ENCODE assay signal across 27 cellular contexts in the genomic region with DNA sequence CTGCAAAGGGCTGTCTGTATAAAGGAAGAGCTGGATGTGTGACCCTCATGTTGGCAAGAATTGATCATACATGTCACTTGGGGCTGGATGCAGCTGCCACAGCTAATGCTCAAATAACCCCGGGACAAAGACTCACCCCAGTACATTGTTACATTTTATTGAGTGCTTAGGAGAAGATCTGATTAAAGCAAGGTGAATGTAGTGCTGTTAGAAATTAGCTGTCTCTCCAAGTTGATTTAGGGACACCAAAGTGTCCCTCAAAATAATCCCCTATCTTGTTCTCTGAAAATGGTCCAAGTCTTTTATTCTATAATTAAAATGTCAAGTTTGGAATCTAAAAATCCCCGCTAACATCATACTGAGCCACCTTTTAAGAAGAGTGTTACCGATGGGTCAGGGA. TPM values are rescaled to one million over a fixed set of nuclear protein-coding genes. Genes with fewer than 3 reads are reported as not detected.
A peak's percentile ranks its signal among the peaks of the same experiment; 100 is the strongest.
DNase-seq lines count a peak whose midpoint lies in the region; ATAC-seq and TF ChIP-seq lines count a peak whose summit lies in the region.
"Had no signal": no experiment of that assay in that cellular context is flagged by ENCODE, and none has a peak within 500 bp of the region (broad histone marks: within the 10 kb centered on the region; RNA-seq: fewer than 3 reads in every experiment).

No MANE protein-coding gene starts in this region.

- no peak overlapping the region for H2AFZ ChIP-seq in Karpas-422 (ENCODE audit: low read length)
- H2AFZ ChIP-seq: PC-9 had no signal

- no peaks in the 10 kb centered on the region for H3K36me3 Mint-ChIP-seq in activated CD4-positive, alpha-beta memory T cell treated with anti-CD3 and anti-CD28 coated beads, Interleukin-2, amount 10 ng/mL, durations not matched to agents 7 days and 5 days (ENCODE audit: low read depth)
- H3K36me3 Mint-ChIP-seq: activated CD4-positive, alpha-beta memory T cell treated with anti-CD3 and anti-CD28 coated beads for 36 hours; naive B cell; stimulated activated effector memory CD8-positive, alpha-beta T cell treated with anti-CD3 and anti-CD28 coated beads, Interleukin-12 subunit alpha, Interleukin-12 subunit beta, amount 100 ng/mL, for 72 hours had no signal

- H3K4me1 ChIP-seq in Karpas-422 (ENCODE audit: low read length) (peaks cover 36% of the 10 kb centered on the region), right lobe of liver (no peaks in the 10 kb centered on the region)
- H3K4me1 ChIP-seq: tibial nerve had no signal

- no peaks in the 10 kb centered on the region for H4K20me1 ChIP-seq in Karpas-422 (ENCODE audit: insufficient read depth, low read depth, low read length)
- H4K20me1 ChIP-seq: BLaER1 had no signal

- H3K27me3 Mint-ChIP-seq in activated CD4-positive, alpha-beta memory T cell treated with anti-CD3 and anti-CD28 coated beads, Interleukin-2, amount 10 ng/mL, durations not matched to agents 7 days and 5 days: peaks cover 30% of the 10 kb centered on the region

- H3K36me3 ChIP-seq in Karpas-422 (ENCODE audit: insufficient read depth, low read length): no peaks in the 10 kb centered on the region
- H3K36me3 ChIP-seq in right lobe of liver: no peaks in the 10 kb centered on the region
- H3K36me3 ChIP-seq: BLaER1, tibial nerve had no signal

- H3K9me2 ChIP-seq in Karpas-422 (replicated peaks; ENCODE audit: insufficient read depth, low read length): no peaks in the 10 kb centered on the region

- no peak for TF ChIP-seq CTCF in right lobe of liver (IDR thresholded peaks at IDR 0.05)

- no peak overlapping the region for H3K4me3 Mint-ChIP-seq in activated CD4-positive, alpha-beta memory T cell treated with anti-CD3 and anti-CD28 coated beads, Interleukin-2, amount 10 ng/mL, durations not matched to agents 7 days and 5 days
- H3K4me3 Mint-ChIP-seq: activated CD4-positive, alpha-beta memory T cell treated with anti-CD3 and anti-CD28 coated beads for 36 hours; activated naive CD8-positive, alpha-beta T cell treated with anti-CD3 and anti-CD28 coated beads, Interleukin-2, amount 50 U/mL, for 24 hours; naive B cell; stimulated activated effector memory CD8-positive, alpha-beta T cell treated with anti-CD3 and anti-CD28 coated beads, Interleukin-12 subunit alpha, Interleukin-12 subunit beta, amount 100 ng/mL, for 72 hours had no signal

- H3K4me1 Mint-ChIP-seq in activated CD4-positive, alpha-beta memory T cell treated with anti-CD3 and anti-CD28 coated beads, Interleukin-2, amount 10 ng/mL, durations not matched to agents 7 days and 5 days: peaks cover 6% of the 10 kb centered on the region
- H3K4me1 Mint-ChIP-seq: activated naive CD8-positive, alpha-beta T cell treated with anti-CD3 and anti-CD28 coated beads, Interleukin-2, amount 50 U/mL, for 24 hours; stimulated activated effector memory CD8-positive, alpha-beta T cell treated with anti-CD3 and anti-CD28 coated beads, Interleukin-12 subunit alpha, Interleukin-12 subunit beta, amount 100 ng/mL, for 72 hours had no signal

- TF ChIP-seq POLR2A in right lobe of liver (IDR thresholded peaks at IDR 0.05): no peak

- H3K9ac ChIP-seq in Karpas-422 (ENCODE audit: low read length): no peak overlapping the region
- H3K9ac ChIP-seq: BLaER1, KMS-11 had no signal

- no peaks in the 10 kb centered on the region for H3K79me2 ChIP-seq in Karpas-422 (ENCODE audit: low read length)

- 79% methylated on average over 3 of the region's 3 CpGs for WGBS in right lobe of liver (ENCODE audit: insufficient coverage, low coverage, low lambda C conversion rate, missing lambda C conversion rate)

- CTCF ChIA-PET in activated CD4-positive, alpha-beta memory T cell treated with anti-CD3 and anti-CD28 coated beads, Interleukin-2, amount 10 ng/mL, durations not matched to agents 7 days and 5 days (lab: Charles Lee): interaction anchor here (0.6 to 3.1 kb wide), 4 partner anchors 8 to 477 kb away, joined by 3 to 12 read pairs (median 3); a partner anchor contains a TSS

- H3K4me2 ChIP-seq in Karpas-422 (ENCODE audit: low read depth, low read length, poor library complexity, severe bottlenecking): no peak overlapping the region
- H3K4me2 ChIP-seq: KMS-11, PC-9 had no signal

- H3K27ac ChIP-seq in Karpas-422 (ENCODE audit: low read length) (no peak overlapping the region), right lobe of liver (no peak overlapping the region)
- H3K27ac ChIP-seq: BLaER1, KMS-11, PC-9, tibial nerve had no signal

- intact Hi-C loops in left ventricle myocardium superior (cut with micrococcal nuclease) (loop anchor here (10.0 kb wide), 1 partner anchor 69 kb away; no protein-coding TSS in a partner anchor), right lobe of liver (cut with DNase I) (no loop called here)

- ATAC-seq in left ventricle myocardium superior: peak; percentile 55
- no peak for ATAC-seq in right lobe of liver
- ATAC-seq in HG03460 (IDR thresholded peaks at IDR 0.05; ENCODE audit: unreplicated experiment): no peak
- ATAC-seq: activated naive CD8-positive, alpha-beta T cell treated with anti-CD3 and anti-CD28 coated beads, Interleukin-2, amount 50 U/mL, for 24 hours; stimulated activated effector memory CD8-positive, alpha-beta T cell treated with anti-CD3 and anti-CD28 coated beads, Interleukin-12 subunit alpha, Interleukin-12 subunit beta, amount 100 ng/mL, for 72 hours had no signal

- H3K9me3 Mint-ChIP-seq in activated CD4-positive, alpha-beta memory T cell treated with anti-CD3 and anti-CD28 coated beads, Interleukin-2, amount 10 ng/mL, durations not matched to agents 7 days and 5 days: no peaks in the 10 kb centered on the region
- H3K9me3 Mint-ChIP-seq: activated CD4-positive, alpha-beta memory T cell treated with anti-CD3 and anti-CD28 coated beads for 36 hours; activated naive CD8-positive, alpha-beta T cell treated with anti-CD3 and anti-CD28 coated beads, Interleukin-2, amount 50 U/mL, for 24 hours; stimulated activated effector memory CD8-positive, alpha-beta T cell treated with anti-CD3 and anti-CD28 coated beads, Interleukin-12 subunit alpha, Interleukin-12 subunit beta, amount 100 ng/mL, for 72 hours had no signal

- no peak overlapping the region for H3K27ac Mint-ChIP-seq in activated CD4-positive, alpha-beta memory T cell treated with anti-CD3 and anti-CD28 coated beads, Interleukin-2, amount 10 ng/mL, durations not matched to agents 7 days and 5 days
- H3K27ac Mint-ChIP-seq: activated CD4-positive, alpha-beta memory T cell treated with anti-CD3 and anti-CD28 coated beads for 36 hours; activated naive CD8-positive, alpha-beta T cell treated with anti-CD3 and anti-CD28 coated beads, Interleukin-2, amount 50 U/mL, for 24 hours; stimulated activated effector memory CD8-positive, alpha-beta T cell treated with anti-CD3 and anti-CD28 coated beads, Interleukin-12 subunit alpha, Interleukin-12 subunit beta, amount 100 ng/mL, for 72 hours had no signal

- H3K9me3 ChIP-seq in Karpas-422 (ENCODE audit: low read length): no peaks in the 10 kb centered on the region
- no peaks in the 10 kb centered on the region for H3K9me3 ChIP-seq in right lobe of liver
- H3K9me3 ChIP-seq: BLaER1, tibial nerve had no signal

- POLR2A ChIA-PET in activated CD4-positive, alpha-beta memory T cell treated with anti-CD3 and anti-CD28 coated beads, Interleukin-2, amount 10 ng/mL, durations not matched to agents 7 days and 5 days (lab: Charles Lee): no interaction called here

- peak; percentile 9 for DNase-seq in COLO668 (lab: John Stamatoyannopoulos, UW; ENCODE audit: unreplicated experiment)
- DNase-seq in Karpas-422: peak; percentile 28
- peak; percentile 28 for DNase-seq in NCI-H345 (lab: John Stamatoyannopoulos, UW)
- DNase-seq in left ventricle myocardium superior: no peak
- DNase-seq in right lobe of liver: no peak
- no peak for DNase-seq in activated CD4-positive, alpha-beta memory T cell treated with anti-CD3 and anti-CD28 coated beads, Interleukin-2, amount 10 ng/mL, durations not matched to agents 7 days and 5 days
- DNase-seq: activated CD4-positive, alpha-beta memory T cell treated with anti-CD3 and anti-CD28 coated beads for 36 hours; activated CD4-positive, alpha-beta T cell treated with anti-CD3 and anti-CD28 coated beads for 1 hour; activated CD8-positive, alpha-beta memory T cell treated with anti-CD3 and anti-CD28 coated beads, Interleukin-2, amount 50 U/mL, for 4 hours; activated naive CD4-positive, alpha-beta T cell; activated naive CD8-positive, alpha-beta T cell treated with anti-CD3 and anti-CD28 coated beads, Interleukin-2, amount 50 U/mL, for 24 hours; caudate nucleus; cortex of kidney; DMS153; effector memory CD4-positive, alpha-beta T cell; HCEC 1CT; midbrain; MM.1S; naive B cell; NCI-H510A treated with DMSO at 0.1 percent for 48 hours; PC-9; T-helper 2 cell had no signal

- no peak overlapping the region for H3K4me3 ChIP-seq in Karpas-422 (ENCODE audit: low read length)
- no peak overlapping the region for H3K4me3 ChIP-seq in right lobe of liver
- H3K4me3 ChIP-seq: BLaER1, PC-9, tibial nerve had no signal

- H3K27me3 ChIP-seq in Karpas-422 (ENCODE audit: low read length): peaks cover 3% of the 10 kb centered on the region; the same call in 1 of the 2 replicates
- no peaks in the 10 kb centered on the region for H3K27me3 ChIP-seq in right lobe of liver
- H3K27me3 ChIP-seq: BLaER1, tibial nerve had no signal

RNA-seq across cellular contexts. Expression of a gene that starts 12.9 kb away (rescaled TPM):
- total RNA-seq in Karpas-422 (2014; rRNA removed; shearing (Covaris generic); ENCODE audit: low replicate concordance): 49.1 and 102 TPM in 2 replicates
- total RNA-seq in left ventricle myocardium superior (0.42 TPM), right lobe of liver (1 to 10 TPM in 2 of 6 experiments, under 1 TPM in 4; 0.12 to 1.5 (median 0.73) TPM)
- 10 to 100 TPM; 35.8 to 39.4 TPM for total RNA-seq in activated CD4-positive, alpha-beta memory T cell treated with anti-CD3 and anti-CD28 coated beads, Interleukin-2, amount 10 ng/mL, durations not matched to agents 7 days and 5 days

Comparison
In these comparisons a context has a peak if more than half of its experiments do, and no peak if none do; other contexts are left out.
1. DNase-seq: peak in COLO668 (single experiment), Karpas-422 (single experiment) and NCI-H345 (single experiment); none in left ventricle myocardium superior (single experiment), right lobe of liver (0 of 3) and activated CD4-positive, alpha-beta memory T cell treated with anti-CD3 and anti-CD28 coated beads, Interleukin-2, amount 10 ng/mL, durations not matched to agents 7 days and 5 days (single experiment).
2. RNA of a gene that starts 12.9 kb away (total RNA-seq): 49.1 to 102 TPM in Karpas-422 and 35.8 to 39.4 TPM in activated CD4-positive, alpha-beta memory T cell treated with anti-CD3 and anti-CD28 coated beads, Interleukin-2, amount 10 ng/mL, durations not matched to agents 7 days and 5 days; 0.12 to 1.5 TPM in right lobe of liver and 0.42 TPM in left ventricle myocardium superior (single experiment); every median in the first group is over 10 times any median in the second.